16 cellular contexts compared by ENCODE assay signal in genomic region chr13:23644527-23644926, GRCh38.
"Had no signal": no experiment of that assay in that cellular context is flagged by ENCODE, and none has a peak within 500 bp of the region (broad histone marks: within the 10 kb centered on the region; RNA-seq: fewer than 3 reads in every experiment).

No MANE protein-coding gene starts in this region.

- H3K36me3 ChIP-seq: gastroesophageal sphincter, SJCRH30, spleen, transverse colon had no signal

- H3K27ac ChIP-seq: body of pancreas, gastroesophageal sphincter, SJCRH30, transverse colon had no signal

- H3K27me3 ChIP-seq: body of pancreas, gastroesophageal sphincter, SJCRH30, spleen, transverse colon had no signal

- H3K9me3 ChIP-seq: body of pancreas, gastroesophageal sphincter, SJCRH30, spleen, transverse colon had no signal

- DNase-seq: activated CD8-positive, alpha-beta memory T cell treated with anti-CD3 and anti-CD28 coated beads, Interleukin-2, amount 50 U/mL, for 48 hours; activated CD8-positive, alpha-beta T cell treated with anti-CD3 and anti-CD28 coated beads, Interleukin-2, amount 10 ng/mL, durations not matched to agents 7 days and 5 days; activated naive CD4-positive, alpha-beta T cell treated with Interleukin-2 at 50 U/mL for 16 hours; activated naive CD8-positive, alpha-beta T cell treated with anti-CD3 and anti-CD28 coated beads, Interleukin-2, amount 50 U/mL, for 24 hours; body of pancreas; cerebellar nuclear complex; endodermal cell; erythroblast; kidney; SJCRH30; spleen; stimulated activated CD4-positive, alpha-beta T cell treated with anti-CD3 and anti-CD28 coated beads, Interleukin-1b, Interleukin-23, amount 100 ng/mL, for 48 hours; stimulated activated naive B cell treated with anti-CD40 and anti-IgM and Interleukin-4, amounts not matched to agents 10 μg/mL and 1 μg/mL and 100 μg/mL, for 72 hours; T-helper 9 cell; transverse colon had no signal

- H3K4me3 ChIP-seq: body of pancreas, gastroesophageal sphincter, SJCRH30, spleen, transverse colon had no signal
